Comparison of ENCODE assay signal across 1 cellular context in genomic region chr17:76682306-76682705, GRCh38.
TF ChIP-seq lines count a peak whose summit lies in the region.

No MANE protein-coding gene starts in this region.

TF ChIP-seq in IMR-90, 13 proteins besides CTCF, POLR2A, EP300 and RAD21:
- no peak for TF ChIP-seq RCOR1 (IDR thresholded peaks at IDR 0.05; ENCODE audit: insufficient replicate concordance, low read length)
- no peak for TF ChIP-seq NFE2L2 (IDR thresholded peaks at IDR 0.05; ENCODE audit: low read depth, low read length)
- TF ChIP-seq SMC3 (IDR thresholded peaks at IDR 0.05; ENCODE audit: low read depth, low read length): no peak
- TF ChIP-seq CEBPB (IDR thresholded peaks at IDR 0.05; ENCODE audit: low read depth, low read length): no peak
- TF ChIP-seq, protein P1, sequence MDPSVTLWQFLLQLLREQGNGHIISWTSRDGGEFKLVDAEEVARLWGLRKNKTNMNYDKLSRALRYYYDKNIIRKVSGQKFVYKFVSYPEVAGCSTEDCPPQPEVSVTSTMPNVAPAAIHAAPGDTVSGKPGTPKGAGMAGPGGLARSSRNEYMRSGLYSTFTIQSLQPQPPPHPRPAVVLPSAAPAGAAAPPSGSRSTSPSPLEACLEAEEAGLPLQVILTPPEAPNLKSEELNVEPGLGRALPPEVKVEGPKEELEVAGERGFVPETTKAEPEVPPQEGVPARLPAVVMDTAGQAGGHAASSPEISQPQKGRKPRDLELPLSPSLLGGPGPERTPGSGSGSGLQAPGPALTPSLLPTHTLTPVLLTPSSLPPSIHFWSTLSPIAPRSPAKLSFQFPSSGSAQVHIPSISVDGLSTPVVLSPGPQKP (IDR thresholded peaks at IDR 0.05; ENCODE audit: borderline replicate concordance, low read depth, low read length): no peak
- no peak for TF ChIP-seq MAFK (IDR thresholded peaks at IDR 0.05; ENCODE audit: low read depth, low read length)
- TF ChIP-seq MAZ (IDR thresholded peaks at IDR 0.05; ENCODE audit: borderline replicate concordance, low read depth, low read length): no peak
- no peak for TF ChIP-seq MXI1 (IDR thresholded peaks at IDR 0.05; ENCODE audit: borderline replicate concordance, low read depth, low read length)
- TF ChIP-seq, protein P2, sequence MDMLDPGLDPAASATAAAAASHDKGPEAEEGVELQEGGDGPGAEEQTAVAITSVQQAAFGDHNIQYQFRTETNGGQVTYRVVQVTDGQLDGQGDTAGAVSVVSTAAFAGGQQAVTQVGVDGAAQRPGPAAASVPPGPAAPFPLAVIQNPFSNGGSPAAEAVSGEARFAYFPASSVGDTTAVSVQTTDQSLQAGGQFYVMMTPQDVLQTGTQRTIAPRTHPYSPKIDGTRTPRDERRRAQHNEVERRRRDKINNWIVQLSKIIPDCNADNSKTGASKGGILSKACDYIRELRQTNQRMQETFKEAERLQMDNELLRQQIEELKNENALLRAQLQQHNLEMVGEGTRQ (IDR thresholded peaks at IDR 0.05; ENCODE audit: low read depth, low read length): no peak
- no peak for TF ChIP-seq RFX5 (IDR thresholded peaks at IDR 0.05; ENCODE audit: low read depth, low read length)
- TF ChIP-seq CHD1 (IDR thresholded peaks at IDR 0.05; ENCODE audit: low read depth, low read length): no peak
- TF ChIP-seq FOS (IDR thresholded peaks at IDR 0.05; ENCODE audit: low read depth, low read length): no peak
- no peak for TF ChIP-seq BHLHE40 (IDR thresholded peaks at IDR 0.05; ENCODE audit: low read depth, low read length)
TF ChIP-seq in IMR-90: peak in this region for 0.
